Comparison of ENCODE assay signal across 9 cellular contexts in genomic region chr16:77789085-77789611, GRCh38. TPM values are rescaled to one million over a fixed set of nuclear protein-coding genes. Genes with fewer than 3 reads are reported as not detected.
DNase-seq lines count a peak whose midpoint lies in the region; ATAC-seq and TF ChIP-seq lines count a peak whose summit lies in the region.
"Had no signal": no experiment of that assay in that cellular context is flagged by ENCODE, and none has a peak within 500 bp of the region (broad histone marks: within the 10 kb centered on the region; RNA-seq: fewer than 3 reads in every experiment).

No MANE protein-coding gene starts in this region.

- ATAC-seq in RWPE2 (ENCODE audit: low read depth) (0 out of 3 replicates have a peak, but pooled peaks have one; percentile 30), heart right ventricle (peak in 5 of 8 donors; percentile 21 to 59 (median 45)), sciatic nerve (peak; percentile 14), GM19467 (IDR thresholded peaks at IDR 0.05; ENCODE audit: unreplicated experiment) (no peak), GM19035 (IDR thresholded peaks at IDR 0.05; ENCODE audit: unreplicated experiment) (no peak)

- H3K27ac Mint-ChIP-seq in activated CD4-positive, alpha-beta T cell treated with anti-CD3 and anti-CD28 coated beads, Interleukin-2, amount 10 ng/mL, durations not matched to agents 24 days and 14 days, result no peak overlapping the region

- H3K27ac ChIP-seq in RWPE2 (ENCODE audit: poor library complexity, severe bottlenecking) (no peak overlapping the region), heart right ventricle (no peak overlapping the region)
- H3K27ac ChIP-seq: 22Rv1 had no signal

- TF ChIP-seq CTCF in RWPE2 (IDR thresholded peaks at IDR 0.05; ENCODE audit: poor library complexity, severe bottlenecking) (no peak), heart right ventricle (IDR thresholded peaks at IDR 0.05) (no peak)

- H3K4me3 ChIP-seq in RWPE2 (ENCODE audit: severe bottlenecking) (no peak overlapping the region), heart right ventricle (peak overlapping the region; percentile 45 to 70 (median 64))

- H3K36me3 Mint-ChIP-seq in activated CD4-positive, alpha-beta T cell treated with anti-CD3 and anti-CD28 coated beads, Interleukin-2, amount 10 ng/mL, durations not matched to agents 24 days and 14 days (ENCODE audit: low read depth), result no peaks in the 10 kb centered on the region

- no peaks in the 10 kb centered on the region for H3K9me3 ChIP-seq in RWPE2 (ENCODE audit: severe bottlenecking)
- H3K9me3 ChIP-seq in heart right ventricle, result no peaks in the 10 kb centered on the region

- no peak overlapping the region for H3K4me3 Mint-ChIP-seq in activated CD4-positive, alpha-beta T cell treated with anti-CD3 and anti-CD28 coated beads, Interleukin-2, amount 10 ng/mL, durations not matched to agents 24 days and 14 days

- H3K4me1 Mint-ChIP-seq in activated CD4-positive, alpha-beta T cell treated with anti-CD3 and anti-CD28 coated beads, Interleukin-2, amount 10 ng/mL, durations not matched to agents 24 days and 14 days, result peaks cover 5% of the 10 kb centered on the region

- H3K36me3 ChIP-seq in RWPE2 (ENCODE audit: low read depth), result no peaks in the 10 kb centered on the region
- H3K36me3 ChIP-seq in heart right ventricle, result no peaks in the 10 kb centered on the region

- WGBS in heart right ventricle, 2 donors, result 1 to 2% methylated on average over 24 to 25 of the region's 25 CpGs

- peaks cover 68% of the 10 kb centered on the region for H3K27me3 ChIP-seq in RWPE2 (ENCODE audit: insufficient read depth, poor library complexity, severe bottlenecking)
- peaks cover 4 to 70% (median 49%) of the 10 kb centered on the region in 7 donors for H3K27me3 ChIP-seq in heart right ventricle

- H3K4me1 ChIP-seq in RWPE2 (ENCODE audit: insufficient read depth, poor library complexity, severe bottlenecking) (no peaks in the 10 kb centered on the region), heart right ventricle (peaks cover 0 to 20% (median 8%) of the 10 kb centered on the region in 9 donors)

- H3K27me3 Mint-ChIP-seq in activated CD4-positive, alpha-beta T cell treated with anti-CD3 and anti-CD28 coated beads, Interleukin-2, amount 10 ng/mL, durations not matched to agents 24 days and 14 days, result peaks cover 61% of the 10 kb centered on the region

- intact Hi-C loops in heart right ventricle (cut with DNase I), result loop anchor here in 3 of 10 donors (10.0 kb wide), 3 partner anchors 114 to 176 kb away; no protein-coding TSS in a partner anchor
- intact Hi-C loops in sciatic nerve (cut with DNase I), result no loop called here
- intact Hi-C loops in activated CD4-positive, alpha-beta T cell treated with anti-CD3 and anti-CD28 coated beads, Interleukin-2, amount 10 ng/mL, durations not matched to agents 24 days and 14 days (cut with micrococcal nuclease), result loop anchor here (10.0 kb wide), 1 partner anchor 114 kb away; no protein-coding TSS in a partner anchor

- DNase-seq in DMS 273 (lab: John Stamatoyannopoulos, UW; ENCODE audit: unreplicated experiment) (peak; percentile 36), DMS 273 treated with DMSO at 0.1 percent for 48 hours (lab: John Stamatoyannopoulos, UW) (no peak), RWPE2 (ENCODE audit: low spot score) (no peak), heart right ventricle (no peak), sciatic nerve (ENCODE audit: low spot score) (no peak)
- DNase-seq in activated CD4-positive, alpha-beta T cell treated with anti-CD3 and anti-CD28 coated beads, Interleukin-2, amount 10 ng/mL, durations not matched to agents 24 days and 14 days, result no peak

- no peaks in the 10 kb centered on the region for H3K9me3 Mint-ChIP-seq in activated CD4-positive, alpha-beta T cell treated with anti-CD3 and anti-CD28 coated beads, Interleukin-2, amount 10 ng/mL, durations not matched to agents 24 days and 14 days

RNA-seq across cellular contexts. Expression of gene VAT1L, which starts 0.8 kb away (rescaled TPM):
- 10 to 100 TPM in 9 of 10 donors, 1 to 10 TPM in 1; 7.3 to 61.0 (median 28.0) TPM for total RNA-seq in heart right ventricle
- 1 to 10 TPM in 1 of 2 donors, under 1 TPM in 1; 0.19 to 4.2 TPM for polyA plus RNA-seq in heart right ventricle
- 36.1 TPM for total RNA-seq in sciatic nerve
- total RNA-seq in activated CD4-positive, alpha-beta T cell treated with anti-CD3 and anti-CD28 coated beads, Interleukin-2, amount 10 ng/mL, durations not matched to agents 24 days and 14 days, result not detected in 2 replicates

Comparison
In these comparisons a context has a peak if more than half of its experiments do, and no peak if none do; other contexts are left out.
1. ATAC-seq: peak in RWPE2 (single experiment), heart right ventricle (5 of 8) and sciatic nerve (single experiment); none in GM19467 (single experiment) and GM19035 (single experiment).